In genomic region chr20:44129300-44129699, GRCh38 we compare ENCODE assay signal across 2 cellular contexts. TPM values are rescaled to one million over a fixed set of nuclear protein-coding genes. Genes with fewer than 3 reads are reported as not detected.
"Had no signal": no experiment of that assay in that cellular context is flagged by ENCODE, and none has a peak within 500 bp of the region (broad histone marks: within the 10 kb centered on the region; RNA-seq: fewer than 3 reads in every experiment).

No MANE protein-coding gene starts in this region.

RNA-seq across cellular contexts. Expression of gene JPH2, which starts 57.7 kb away (rescaled TPM):
- total RNA-seq: activated CD8-positive, alpha-beta memory T cell treated with anti-CD3 and anti-CD28 coated beads for 36 hours; K562 had no signal
- polyA plus RNA-seq: K562 had no signal
